ENCODE assay signal across 15 cellular contexts in the genomic region with DNA sequence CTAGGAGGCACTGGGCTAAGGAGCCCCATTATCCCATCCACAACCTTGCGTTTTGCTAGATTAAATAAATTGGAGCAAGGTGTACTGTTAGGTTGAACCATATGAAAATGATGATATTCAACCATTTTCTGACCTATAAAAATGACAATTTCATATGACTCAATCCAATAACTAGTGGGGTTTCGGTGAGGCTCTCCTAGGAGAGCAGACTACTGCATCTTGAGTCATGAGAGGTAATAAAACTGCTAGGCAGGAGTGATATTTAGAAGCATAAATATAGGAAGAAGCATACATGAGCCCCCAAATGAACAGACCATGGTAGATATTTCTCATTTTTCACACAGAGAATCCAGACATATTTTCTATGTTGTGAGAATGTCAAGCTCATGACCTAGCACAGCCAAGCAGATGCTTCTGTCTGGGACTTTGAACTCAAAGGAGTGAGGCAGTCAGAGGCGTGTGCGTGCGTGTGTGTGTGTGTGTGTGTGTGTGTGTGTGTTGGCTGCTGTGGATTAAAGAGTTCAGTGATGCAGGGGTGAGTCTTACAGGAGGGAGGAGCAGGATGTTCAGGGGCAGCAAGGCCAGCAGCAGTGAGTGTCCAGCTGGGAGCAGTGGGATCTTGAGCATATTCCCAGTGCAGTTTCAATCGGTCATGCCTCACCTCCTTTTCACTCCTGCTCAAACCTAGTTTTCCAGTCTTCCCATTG.
"Had no signal": no experiment of that assay in that cellular context is flagged by ENCODE, and none has a peak within 500 bp of the region (broad histone marks: within the 10 kb centered on the region; RNA-seq: fewer than 3 reads in every experiment).

No MANE protein-coding gene starts in this region.

- H3K36me3 ChIP-seq: cardiac muscle cell, heart left ventricle, left lung, right atrium auricular region, thoracic aorta, WERI-Rb-1 had no signal

- H3K9me3 Mint-ChIP-seq: activated CD4-positive, alpha-beta memory T cell treated with anti-CD3 and anti-CD28 coated beads for 36 hours; activated naive CD4-positive, alpha-beta T cell treated with anti-CD3 and anti-CD28 coated beads, Interleukin-2, amount 10 ng/mL, durations not matched to agents 7 days and 5 days; natural killer cell treated with Interleukin-12 subunit alpha and Interleukin-12 subunit beta and Interleukin-15 and Interleukin-18, amount 100 ng/mL, for 72 hours; T-helper 1 cell treated with Interleukin-12 subunit alpha and Interleukin-12 subunit beta and Interleukin-4 antibody, amounts not matched to agents 30 μg/mL and 1 μg/mL, for 36 hours had no signal

- H3K27me3 ChIP-seq: cardiac muscle cell, heart left ventricle, left lung, right atrium auricular region had no signal

- ATAC-seq: activated CD8-positive, alpha-beta memory T cell treated with anti-CD3 and anti-CD28 coated beads, Interleukin-2, amount 10 ng/mL, durations not matched to agents 7 days and 5 days; heart left ventricle; left lung; natural killer cell treated with Interleukin-12 subunit alpha and Interleukin-12 subunit beta and Interleukin-15 and Interleukin-18, amount 100 ng/mL, for 72 hours; SK-N-SH treated with all-trans-retinoic acid at 6 μM for 48 hours had no signal

- H3K27ac ChIP-seq: cardiac muscle cell, heart left ventricle, left lung, right atrium auricular region, thoracic aorta, WERI-Rb-1 had no signal

- H3K27ac Mint-ChIP-seq: activated CD4-positive, alpha-beta memory T cell treated with anti-CD3 and anti-CD28 coated beads for 36 hours; activated CD8-positive, alpha-beta memory T cell treated with anti-CD3 and anti-CD28 coated beads, Interleukin-2, amount 10 ng/mL, durations not matched to agents 7 days and 5 days; activated naive CD4-positive, alpha-beta T cell treated with anti-CD3 and anti-CD28 coated beads, Interleukin-2, amount 10 ng/mL, durations not matched to agents 7 days and 5 days; natural killer cell treated with Interleukin-12 subunit alpha and Interleukin-12 subunit beta and Interleukin-15 and Interleukin-18, amount 100 ng/mL, for 72 hours; progenitor cell of endocrine pancreas; T-helper 1 cell treated with Interleukin-12 subunit alpha and Interleukin-12 subunit beta and Interleukin-4 antibody, amounts not matched to agents 30 μg/mL and 1 μg/mL, for 36 hours had no signal

- H3K4me1 Mint-ChIP-seq: activated CD8-positive, alpha-beta memory T cell treated with anti-CD3 and anti-CD28 coated beads, Interleukin-2, amount 10 ng/mL, durations not matched to agents 7 days and 5 days; activated naive CD4-positive, alpha-beta T cell treated with anti-CD3 and anti-CD28 coated beads, Interleukin-2, amount 10 ng/mL, durations not matched to agents 7 days and 5 days had no signal

- H3K4me3 Mint-ChIP-seq: activated CD4-positive, alpha-beta memory T cell treated with anti-CD3 and anti-CD28 coated beads for 36 hours; activated CD8-positive, alpha-beta memory T cell treated with anti-CD3 and anti-CD28 coated beads, Interleukin-2, amount 10 ng/mL, durations not matched to agents 7 days and 5 days; activated naive CD4-positive, alpha-beta T cell treated with anti-CD3 and anti-CD28 coated beads, Interleukin-2, amount 10 ng/mL, durations not matched to agents 7 days and 5 days; natural killer cell treated with Interleukin-12 subunit alpha and Interleukin-12 subunit beta and Interleukin-15 and Interleukin-18, amount 100 ng/mL, for 72 hours; T-helper 1 cell treated with Interleukin-12 subunit alpha and Interleukin-12 subunit beta and Interleukin-4 antibody, amounts not matched to agents 30 μg/mL and 1 μg/mL, for 36 hours had no signal

- H3K4me1 ChIP-seq: heart left ventricle, left lung, right atrium auricular region had no signal

- H3K36me3 Mint-ChIP-seq: activated CD4-positive, alpha-beta memory T cell treated with anti-CD3 and anti-CD28 coated beads for 36 hours; activated CD8-positive, alpha-beta memory T cell treated with anti-CD3 and anti-CD28 coated beads, Interleukin-2, amount 10 ng/mL, durations not matched to agents 7 days and 5 days; activated naive CD4-positive, alpha-beta T cell treated with anti-CD3 and anti-CD28 coated beads, Interleukin-2, amount 10 ng/mL, durations not matched to agents 7 days and 5 days; natural killer cell treated with Interleukin-12 subunit alpha and Interleukin-12 subunit beta and Interleukin-15 and Interleukin-18, amount 100 ng/mL, for 72 hours had no signal

- H3K9me3 ChIP-seq: heart left ventricle, left lung, right atrium auricular region, thoracic aorta had no signal

- DNase-seq: activated CD4-positive, alpha-beta memory T cell treated with anti-CD3 and anti-CD28 coated beads for 36 hours; activated CD8-positive, alpha-beta memory T cell treated with anti-CD3 and anti-CD28 coated beads, Interleukin-2, amount 10 ng/mL, durations not matched to agents 7 days and 5 days; activated naive CD4-positive, alpha-beta T cell treated with anti-CD3 and anti-CD28 coated beads, Interleukin-2, amount 10 ng/mL, durations not matched to agents 7 days and 5 days; activated T-cell treated with anti-CD3 and anti-CD28 coated beads, Interleukin-2, amount 50 U/mL, for 1 hour; heart left ventricle; left lung; nucleus accumbens; WERI-Rb-1 had no signal

- H3K4me3 ChIP-seq: cardiac muscle cell, heart left ventricle, left lung, right atrium auricular region, thoracic aorta had no signal
